In genomic region chr6:25599516-25600060, GRCh38 we compare ENCODE assay signal across 33 cellular contexts. TPM values are rescaled to one million over a fixed set of nuclear protein-coding genes. Genes with fewer than 3 reads are reported as not detected.
"Had no signal": no experiment of that assay in that cellular context is flagged by ENCODE, and none has a peak within 500 bp of the region (broad histone marks: within the 10 kb centered on the region; RNA-seq: fewer than 3 reads in every experiment).

No MANE protein-coding gene starts in this region.

- H3K4me1 ChIP-seq: heart left ventricle, left lung, lower lobe of right lung, neural progenitor cell, parathyroid adenoma, psoas muscle, right atrium auricular region, sigmoid colon, spleen, upper lobe of right lung had no signal

- H3K9me3 ChIP-seq: heart left ventricle, left lung, lower lobe of right lung, neutrophil, psoas muscle, right atrium auricular region, sigmoid colon, spleen, transverse colon, upper lobe of right lung had no signal

- H3K79me2 ChIP-seq: parathyroid adenoma had no signal

- FAIRE-seq: islet of Langerhans, small intestine, urothelium cell line had no signal

- H3K4me2 ChIP-seq: neural progenitor cell had no signal

- H3K27ac ChIP-seq: heart left ventricle, left lung, lower lobe of right lung, neural progenitor cell, neutrophil, parathyroid adenoma, psoas muscle, right atrium auricular region, sigmoid colon, spleen, transverse colon, upper lobe of right lung had no signal

- H3K4me3 ChIP-seq: heart left ventricle, left lung, lower lobe of right lung, neural progenitor cell, psoas muscle, right atrium auricular region, sigmoid colon, spleen, transverse colon, upper lobe of right lung had no signal

- H2AFZ ChIP-seq: neural progenitor cell, parathyroid adenoma had no signal

- H3K36me3 ChIP-seq: left lung, neural progenitor cell, neutrophil, sigmoid colon, transverse colon had no signal

- DNase-seq: glutamatergic neuron; heart left ventricle; hypothalamus; immature natural killer cell; kidney glomerular epithelial cell; left cardiac atrium; left lung; lower lobe of right lung; mammary epithelial cell; naive thymus-derived CD8-positive, alpha-beta T cell; nephron progenitor cell; occipital lobe; psoas muscle; sigmoid colon; small intestine; spleen; stimulated activated CD4-positive, alpha-beta T cell treated with anti-CD3 and anti-CD28 coated beads, Interleukin-1b, Interleukin-23, amount 100 ng/mL, for 48 hours; stimulated activated CD4-positive, alpha-beta T cell treated with anti-CD3 and anti-CD28 coated beads, Interleukin-2, amount 100 ng/mL, for 48 hours; stimulated activated CD4-positive, alpha-beta T cell treated with anti-CD3 and anti-CD28 coated beads, Interleukin-4, amount 100 ng/mL, for 4 hours; stimulated activated CD8-positive, alpha-beta memory T cell treated with anti-CD3 and anti-CD28 coated beads, Interleukin-4, amount 100 ng/mL, for 48 hours; stimulated activated naive CD4-positive, alpha-beta T cell treated with Interleukin-2 at 50 U/mL for 16 hours; stimulated activated naive CD8-positive, alpha-beta T cell treated with anti-CD3 and anti-CD28 coated beads, Interleukin-15, amount 100 ng/mL, for 72 hours; substantia nigra; transverse colon; upper lobe of right lung had no signal

- H3K27me3 ChIP-seq: left lung, neural progenitor cell, neutrophil, right atrium auricular region, sigmoid colon, spleen, transverse colon, upper lobe of right lung had no signal

- H3K9ac ChIP-seq: neural progenitor cell, parathyroid adenoma had no signal

RNA-seq across cellular contexts. Expression of gene SCGN, which starts 52.4 kb away (rescaled TPM):
- total RNA-seq: left lung; lower lobe of right lung; mammary epithelial cell; naive thymus-derived CD8-positive, alpha-beta T cell; osteocyte; posterior vena cava; psoas muscle; spleen; upper lobe of right lung had no signal
- polyA plus RNA-seq: immature natural killer cell; mammary epithelial cell; naive thymus-derived CD8-positive, alpha-beta T cell; psoas muscle; spleen had no signal
